In genomic region chr12:6567824-6568617, GRCh38 we compare ENCODE assay signal across 8 cellular contexts. TPM values are rescaled to one million over a fixed set of nuclear protein-coding genes. Genes with fewer than 3 reads are reported as not detected.
DNase-seq lines count a peak whose midpoint lies in the region; ATAC-seq and TF ChIP-seq lines count a peak whose summit lies in the region.

Gene NOP2 (minus strand): TSS chr12:6568291. CDS start chr12:6567918, 373 bp downstream.

- H3K36me3 Mint-ChIP-seq in Calu3 (ENCODE audit: insufficient read depth, unreplicated experiment), result peaks cover 87% of the 10 kb centered on the region

- no peaks in the 10 kb centered on the region for H3K27me3 Mint-ChIP-seq in Calu3 (ENCODE audit: unreplicated experiment)

- TF ChIP-seq CTCF in Calu3 (IDR thresholded peaks at IDR 0.05; ENCODE audit: unreplicated experiment) (no peak), PC-3 (conservative IDR thresholded peaks at IDR 0.05; ENCODE audit: low read depth, low read length) (no peak)

- peak; percentile 44 for TF ChIP-seq EP300 in Ishikawa (IDR thresholded peaks at IDR 0.05; ENCODE audit: borderline replicate concordance)

- peak within 1 kb of the TSS; percentile 93 for H3K4me3 Mint-ChIP-seq in Calu3 (ENCODE audit: low read depth, unreplicated experiment)

- H3K79me2 ChIP-seq in PC-3 (ENCODE audit: low read length), result peaks cover 42% of the 10 kb centered on the region

- POLR2A ChIA-PET in PC-3 (lab: Charles Lee; ENCODE audit: unreplicated experiment), result interaction anchor here (0.5 to 1.2 kb wide), 3 partner anchors 36 to 236 kb away, joined by 3 to 4 read pairs (median 3); no protein-coding TSS in a partner anchor

- H4K20me1 ChIP-seq in PC-3 (ENCODE audit: low read length), result peaks cover 8% of the 10 kb centered on the region; the same call in 1 of the 2 replicates

- H3K36me3 ChIP-seq in PC-3 (ENCODE audit: low read depth, low read length), result peaks cover 45% of the 10 kb centered on the region

- no peak for TF ChIP-seq RAD21 in Ishikawa (IDR thresholded peaks at IDR 0.05; ENCODE audit: low read depth)

- BruUV-seq in Calu3 (replicated peaks; lab: Mats Ljungman, UMichigan) (TSS peak; percentile 73), PC-3 (replicated peaks; lab: Mats Ljungman, UMichigan) (TSS peak; percentile 77)

- DNase-seq in Calu3, result peak; percentile 94
- DNase-seq in PC-3, result peak; percentile 86
- peak; percentile 85 for DNase-seq in activated T-cell treated with anti-CD3 and anti-CD28 coated beads for 24 hours (ENCODE audit: low read depth)
- DNase-seq in epithelial cell of prostate (ENCODE audit: low read depth, low spot score), result peak; percentile 45
- DNase-seq in mucosa of gallbladder (ENCODE audit: low spot score), result peak; percentile 89
- DNase-seq in stimulated activated CD8-positive, alpha-beta memory T cell treated with anti-CD3 and anti-CD28 coated beads, Interleukin-4, amount 100 ng/mL, for 24 hours (ENCODE audit: low read depth), result peak; percentile 88

- ATAC-seq in GM21515 (IDR thresholded peaks at IDR 0.05; ENCODE audit: unreplicated experiment), result peak; percentile 73
- ATAC-seq in PC-3, result peak; percentile 85

- no peaks in the 10 kb centered on the region for H3K9me2 ChIP-seq in PC-3 (replicated peaks; ENCODE audit: low read length)

- H3K27me3 ChIP-seq in PC-3 (ENCODE audit: low read length), result no peaks in the 10 kb centered on the region

- H3K9me3 ChIP-seq in PC-3 (ENCODE audit: low read length), result no peaks in the 10 kb centered on the region

- H3K27ac ChIP-seq in PC-3 (ENCODE audit: low read length) (peak within 1 kb of the TSS; percentile 63), epithelial cell of prostate (peak within 1 kb of the TSS; percentile 86)

- H3K9me3 Mint-ChIP-seq in Calu3 (ENCODE audit: low read depth, unreplicated experiment), result no peaks in the 10 kb centered on the region

- H3K27ac Mint-ChIP-seq in Calu3 (ENCODE audit: unreplicated experiment), result peak within 1 kb of the TSS; percentile 95

- peak within 1 kb of the TSS; percentile 91 for H3K4me2 ChIP-seq in PC-3 (ENCODE audit: low read length)

- peaks cover 9% of the 10 kb centered on the region; the same call in 1 of the 2 replicates for H3K4me1 ChIP-seq in PC-3 (ENCODE audit: insufficient read depth, low read length)

- peak within 1 kb of the TSS; percentile 88 for H2AFZ ChIP-seq in PC-3 (ENCODE audit: low read length)

- no peaks in the 10 kb centered on the region for H3F3A ChIP-seq in PC-3 (ENCODE audit: low read length, unreplicated experiment)

- CTCF ChIA-PET in Calu3 (lab: Charles Lee), result interaction anchor here (0.6 to 1.3 kb wide), 2 partner anchors 27 to 121 kb away, joined by 3 to 4 read pairs; partner anchors contain the start of gene ZNF384
- CTCF ChIA-PET in PC-3 (lab: Charles Lee), result interaction anchor here (0.6 kb wide), 2 partner anchors 28 to 121 kb away, joined by 3 to 9 read pairs; partner anchors contain the start of gene ZNF384

- peak within 1 kb of the TSS; percentile 97 for H3K9ac ChIP-seq in PC-3 (ENCODE audit: low read length)

- intact Hi-C loops in Calu3 (cut with micrococcal nuclease; ENCODE audit: unreplicated experiment) (no loop called here), PC-3 (cut with micrococcal nuclease) (no loop called here)

- H3K4me1 Mint-ChIP-seq in Calu3 (ENCODE audit: low read depth, unreplicated experiment), result peaks cover 26% of the 10 kb centered on the region

- peak within 1 kb of the TSS; percentile 98 for H3K4me3 ChIP-seq in PC-3 (ENCODE audit: low read length)

TF ChIP-seq in Ishikawa, 13 proteins besides CTCF, POLR2A, EP300 and RAD21:
- peak; percentile 9; the same call in 1 of the 2 replicates for TF ChIP-seq CEBPB (IDR thresholded peaks at IDR 0.05)
- peak; percentile 15; the same call in 1 of the 2 replicates for TF ChIP-seq YY1 (IDR thresholded peaks at IDR 0.05; ENCODE audit: low read depth)
- peak; percentile 25; the same call in 1 of the 2 replicates for TF ChIP-seq TEAD4 (IDR thresholded peaks at IDR 0.05)
- TF ChIP-seq REST (IDR thresholded peaks at IDR 0.05; ENCODE audit: low read depth), result no peak
- peak; percentile 20; the same call in 1 of the 2 replicates for TF ChIP-seq USF1 (IDR thresholded peaks at IDR 0.05)
- peak; percentile 99 for TF ChIP-seq MAX (IDR thresholded peaks at IDR 0.05)
- TF ChIP-seq EGR1 (IDR thresholded peaks at IDR 0.05), result no peak
- no peak for TF ChIP-seq ZBTB7A (IDR thresholded peaks at IDR 0.05; ENCODE audit: low read depth)
- peak; percentile 82 for TF ChIP-seq TAF1 (IDR thresholded peaks at IDR 0.05; ENCODE audit: low read depth)
- peak; percentile 54; the same call in 1 of the 2 replicates for TF ChIP-seq TCF12 (IDR thresholded peaks at IDR 0.05; ENCODE audit: low read depth)
- TF ChIP-seq NFIC (IDR thresholded peaks at IDR 0.05), result no peak; the same call in 1 of the 2 replicates
- TF ChIP-seq CREB1 (IDR thresholded peaks at IDR 0.05; ENCODE audit: low read depth), result peak; percentile 67
- TF ChIP-seq FOXM1 (IDR thresholded peaks at IDR 0.05; ENCODE audit: borderline replicate concordance, low read depth), result peak; percentile 26; the same call in 1 of the 2 replicates

RNA-seq across cellular contexts. Expression of gene NOP2, which starts in this region (rescaled TPM):
- total RNA-seq in Calu3 (2022) (86.1 and 88.5 TPM in 2 replicates), PC-3 (2014; rRNA removed) (63.3 and 83.8 TPM in 2 replicates), mucosa of gallbladder (19.2 TPM)

Comparison
In these comparisons a context has a peak if more than half of its experiments do, and no peak if none do; other contexts are left out.
1. Peak in every context shown above with its lines: DNase-seq, ATAC-seq, H3K4me3 ChIP-seq and H3K27ac ChIP-seq.